Comparison of ENCODE assay signal across 1 cellular context in the genomic region with DNA sequence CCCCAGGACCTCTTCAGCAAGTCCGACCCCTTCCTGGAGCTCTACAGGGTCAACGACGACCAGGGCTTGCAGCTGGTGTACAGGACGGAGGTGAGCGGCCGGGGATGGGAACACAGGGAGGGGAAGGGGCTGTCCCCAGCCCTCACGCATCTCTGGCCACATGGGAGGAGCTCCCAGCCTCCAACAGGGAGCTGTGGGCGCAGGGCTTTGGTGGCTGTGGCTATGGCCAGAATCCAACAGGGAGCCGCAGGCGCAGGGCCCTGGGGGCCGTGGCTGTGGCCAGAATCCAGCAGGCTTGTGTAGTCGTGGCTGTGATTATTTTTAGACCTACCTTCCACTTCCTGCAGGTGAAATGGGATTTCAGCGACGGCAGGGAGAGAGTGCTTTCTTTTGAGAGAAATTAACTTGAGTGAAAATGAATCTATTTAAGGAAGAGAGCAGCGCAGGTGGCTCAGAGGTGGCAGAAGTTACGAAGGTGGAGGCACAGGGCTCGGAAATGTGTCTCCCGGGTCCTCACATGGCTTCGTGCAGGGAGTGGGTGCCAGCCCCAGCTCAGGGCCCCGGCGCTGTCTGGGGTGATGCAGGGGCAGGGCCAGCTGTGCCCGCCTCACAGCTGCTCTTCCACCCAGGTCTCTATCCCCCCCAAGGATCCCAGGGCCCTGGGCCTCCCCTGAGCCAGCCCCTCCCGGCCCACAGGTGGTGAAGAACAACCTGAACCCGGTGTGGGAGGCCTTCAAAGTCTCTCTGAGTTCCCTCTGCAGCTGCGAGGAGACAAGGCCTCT.
TF ChIP-seq lines count a peak whose summit lies in the region.

No MANE protein-coding gene starts in this region.

TF ChIP-seq in HepG2, 621 proteins besides CTCF, POLR2A, EP300 and RAD21:
- TF ChIP-seq UBTF (CRISPR knock-in tag; IDR thresholded peaks at IDR 0.05) (peak; percentile 35; the same call in 1 of the 2 replicates), KDM5B (CRISPR knock-in tag; IDR thresholded peaks at IDR 0.05; ENCODE audit: borderline replicate concordance) (peak; percentile 27; the same call in 1 of the 2 replicates), HIVEP1 (CRISPR knock-in tag; IDR thresholded peaks at IDR 0.05) (peak; percentile 31; the same call in 1 of the 2 replicates), HNRNPLL (IDR thresholded peaks at IDR 0.05; ENCODE audit: low read depth, low read length, poor library complexity, severe bottlenecking) (peak; percentile 5), RNF219 (CRISPR knock-in tag; IDR thresholded peaks at IDR 0.05) (no peak), ZFY (CRISPR knock-in tag; IDR thresholded peaks at IDR 0.05) (0 out of 2 replicates have a peak, but pooled peaks have one; percentile 26)
- TF ChIP-seq, protein P1, sequence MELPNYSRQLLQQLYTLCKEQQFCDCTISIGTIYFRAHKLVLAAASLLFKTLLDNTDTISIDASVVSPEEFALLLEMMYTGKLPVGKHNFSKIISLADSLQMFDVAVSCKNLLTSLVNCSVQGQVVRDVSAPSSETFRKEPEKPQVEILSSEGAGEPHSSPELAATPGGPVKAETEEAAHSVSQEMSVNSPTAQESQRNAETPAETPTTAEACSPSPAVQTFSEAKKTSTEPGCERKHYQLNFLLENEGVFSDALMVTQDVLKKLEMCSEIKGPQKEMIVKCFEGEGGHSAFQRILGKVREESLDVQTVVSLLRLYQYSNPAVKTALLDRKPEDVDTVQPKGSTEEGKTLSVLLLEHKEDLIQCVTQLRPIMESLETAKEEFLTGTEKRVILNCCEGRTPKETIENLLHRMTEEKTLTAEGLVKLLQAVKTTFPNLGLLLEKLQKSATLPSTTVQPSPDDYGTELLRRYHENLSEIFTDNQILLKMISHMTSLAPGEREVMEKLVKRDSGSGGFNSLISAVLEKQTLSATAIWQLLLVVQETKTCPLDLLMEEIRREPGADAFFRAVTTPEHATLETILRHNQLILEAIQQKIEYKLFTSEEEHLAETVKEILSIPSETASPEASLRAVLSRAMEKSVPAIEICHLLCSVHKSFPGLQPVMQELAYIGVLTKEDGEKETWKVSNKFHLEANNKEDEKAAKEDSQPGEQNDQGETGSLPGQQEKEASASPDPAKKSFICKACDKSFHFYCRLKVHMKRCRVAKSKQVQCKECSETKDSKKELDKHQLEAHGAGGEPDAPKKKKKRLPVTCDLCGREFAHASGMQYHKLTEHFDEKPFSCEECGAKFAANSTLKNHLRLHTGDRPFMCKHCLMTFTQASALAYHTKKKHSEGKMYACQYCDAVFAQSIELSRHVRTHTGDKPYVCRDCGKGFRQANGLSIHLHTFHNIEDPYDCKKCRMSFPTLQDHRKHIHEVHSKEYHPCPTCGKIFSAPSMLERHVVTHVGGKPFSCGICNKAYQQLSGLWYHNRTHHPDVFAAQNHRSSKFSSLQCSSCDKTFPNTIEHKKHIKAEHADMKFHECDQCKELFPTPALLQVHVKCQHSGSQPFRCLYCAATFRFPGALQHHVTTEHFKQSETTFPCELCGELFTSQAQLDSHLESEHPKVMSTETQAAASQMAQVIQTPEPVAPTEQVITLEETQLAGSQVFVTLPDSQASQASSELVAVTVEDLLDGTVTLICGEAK (IDR thresholded peaks at IDR 0.05): no peak
- TF ChIP-seq, protein P1 (CRISPR knock-in tag; IDR thresholded peaks at IDR 0.05): no peak
- TF ChIP-seq, protein P2, sequence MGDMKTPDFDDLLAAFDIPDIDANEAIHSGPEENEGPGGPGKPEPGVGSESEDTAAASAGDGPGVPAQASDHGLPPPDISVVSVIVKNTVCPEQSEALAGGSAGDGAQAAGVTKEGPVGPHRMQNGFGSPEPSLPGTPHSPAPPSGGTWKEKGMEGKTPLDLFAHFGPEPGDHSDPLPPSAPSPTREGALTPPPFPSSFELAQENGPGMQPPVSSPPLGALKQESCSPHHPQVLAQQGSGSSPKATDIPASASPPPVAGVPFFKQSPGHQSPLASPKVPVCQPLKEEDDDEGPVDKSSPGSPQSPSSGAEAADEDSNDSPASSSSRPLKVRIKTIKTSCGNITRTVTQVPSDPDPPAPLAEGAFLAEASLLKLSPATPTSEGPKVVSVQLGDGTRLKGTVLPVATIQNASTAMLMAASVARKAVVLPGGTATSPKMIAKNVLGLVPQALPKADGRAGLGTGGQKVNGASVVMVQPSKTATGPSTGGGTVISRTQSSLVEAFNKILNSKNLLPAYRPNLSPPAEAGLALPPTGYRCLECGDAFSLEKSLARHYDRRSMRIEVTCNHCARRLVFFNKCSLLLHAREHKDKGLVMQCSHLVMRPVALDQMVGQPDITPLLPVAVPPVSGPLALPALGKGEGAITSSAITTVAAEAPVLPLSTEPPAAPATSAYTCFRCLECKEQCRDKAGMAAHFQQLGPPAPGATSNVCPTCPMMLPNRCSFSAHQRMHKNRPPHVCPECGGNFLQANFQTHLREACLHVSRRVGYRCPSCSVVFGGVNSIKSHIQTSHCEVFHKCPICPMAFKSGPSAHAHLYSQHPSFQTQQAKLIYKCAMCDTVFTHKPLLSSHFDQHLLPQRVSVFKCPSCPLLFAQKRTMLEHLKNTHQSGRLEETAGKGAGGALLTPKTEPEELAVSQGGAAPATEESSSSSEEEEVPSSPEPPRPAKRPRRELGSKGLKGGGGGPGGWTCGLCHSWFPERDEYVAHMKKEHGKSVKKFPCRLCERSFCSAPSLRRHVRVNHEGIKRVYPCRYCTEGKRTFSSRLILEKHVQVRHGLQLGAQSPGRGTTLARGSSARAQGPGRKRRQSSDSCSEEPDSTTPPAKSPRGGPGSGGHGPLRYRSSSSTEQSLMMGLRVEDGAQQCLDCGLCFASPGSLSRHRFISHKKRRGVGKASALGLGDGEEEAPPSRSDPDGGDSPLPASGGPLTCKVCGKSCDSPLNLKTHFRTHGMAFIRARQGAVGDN (CRISPR knock-in tag; IDR thresholded peaks at IDR 0.05): peak; percentile 55
